ENCODE assay signal across 18 cellular contexts in genomic region chr15:69421498-69421897, GRCh38. TPM values are rescaled to one million over a fixed set of nuclear protein-coding genes. Genes with fewer than 3 reads are reported as not detected.
DNase-seq lines count a peak whose midpoint lies in the region; ATAC-seq, FAIRE-seq and TF ChIP-seq lines count a peak whose summit lies in the region.
"Had no signal": no experiment of that assay in that cellular context is flagged by ENCODE, and none has a peak within 500 bp of the region (broad histone marks: within the 10 kb centered on the region; RNA-seq: fewer than 3 reads in every experiment).

No MANE protein-coding gene starts in this region.

- H3K4me3 ChIP-seq in mammary epithelial cell (replicated peaks in 1 of 3; ENCODE audit: insufficient read depth in 1 of 3, low read depth in 2 of 3, low read length in 3 of 3) (no peak overlapping the region), keratinocyte (ENCODE audit: control insufficient read depth in 2 of 3, extremely low read depth in 1 of 3, insufficient read depth in 2 of 3, low read depth in 1 of 3, low read length in 3 of 3) (no peak overlapping the region)
- H3K4me3 ChIP-seq: GM23338 had no signal

- H4K20me1 ChIP-seq in mammary epithelial cell (ENCODE audit: insufficient read depth, low read length): no peaks in the 10 kb centered on the region
- no peaks in the 10 kb centered on the region for H4K20me1 ChIP-seq in keratinocyte (ENCODE audit: control insufficient read depth, extremely low read depth, insufficient read depth, low read length)

- in situ Hi-C loops in mammary epithelial cell (cut with MboI; ENCODE audit: low sequenced_read_pairs in 2 of 2): no loop called here

- H2AFZ ChIP-seq in mammary epithelial cell (ENCODE audit: low read depth, low read length) (no peak overlapping the region), keratinocyte (ENCODE audit: control insufficient read depth, low read length) (no peak overlapping the region)
- H2AFZ ChIP-seq: GM23338 had no signal

- H3K4me1 ChIP-seq in mammary epithelial cell (ENCODE audit: insufficient read depth, low read length): peaks cover 26% of the 10 kb centered on the region
- H3K4me1 ChIP-seq in keratinocyte (ENCODE audit: control insufficient read depth, extremely low read depth, insufficient read depth, low read length): peaks cover 21% of the 10 kb centered on the region
- H3K4me1 ChIP-seq: Caco-2 had no signal

- H3K9ac ChIP-seq in mammary epithelial cell (ENCODE audit: insufficient read depth, low read length): no peak overlapping the region
- H3K9ac ChIP-seq in keratinocyte (ENCODE audit: control insufficient read depth, extremely low read depth, insufficient read depth, low read length): no peak overlapping the region

- FAIRE-seq in keratinocyte (lab: Jason Lieb, UNC): no peak
- FAIRE-seq: HepG2 had no signal

- peak; percentile 22 for DNase-seq in AG20443 (ENCODE audit: low spot score)
- peak; percentile 51 for DNase-seq in M059J (ENCODE audit: low read depth)
- DNase-seq in mammary epithelial cell: no peak
- no peak for DNase-seq in keratinocyte (ENCODE audit: low read depth, low spot score)
- DNase-seq in NCI-H187 treated with DMSO at 0.1 percent for 48 hours (lab: John Stamatoyannopoulos, UW): no peak
- DNase-seq: Caco-2, MM.1S, NCI-H1105 treated with DMSO at 0.1 percent for 48 hours, NCI-H1930, NCI-H69, RPMI8226, SIG-M5, SW 1271 had no signal

- BruUV-seq in mammary epithelial cell (replicated peaks; lab: Mats Ljungman, UMichigan): no TSS peak

- TF ChIP-seq CTCF in mammary epithelial cell (conservative IDR thresholded peaks at IDR 0.05 in 1 of 2, IDR thresholded peaks at IDR 0.05 in 1 of 2; ENCODE audit: extremely low read depth in 1 of 2, insufficient read depth in 1 of 2, low read depth in 1 of 2, low read length in 2 of 2): no peak
- no peak for TF ChIP-seq CTCF in keratinocyte (optimal IDR thresholded peaks at IDR 0.05 in 1 of 3, IDR thresholded peaks at IDR 0.05 in 1 of 3, conservative IDR thresholded peaks at IDR 0.05 in 1 of 3; ENCODE audit: extremely low read depth in 1 of 3, insufficient read depth in 2 of 3, low read length in 3 of 3)

- H3K36me3 ChIP-seq in mammary epithelial cell (ENCODE audit: insufficient read depth, low read length): peaks cover 40% of the 10 kb centered on the region
- H3K36me3 ChIP-seq in keratinocyte (ENCODE audit: control insufficient read depth in 2 of 2, extremely low read depth in 1 of 2, insufficient read depth in 2 of 2, low read length in 2 of 2): peaks cover 0 to 34% of the 10 kb centered on the region in 2 experiments

- H3K4me2 ChIP-seq in mammary epithelial cell (ENCODE audit: insufficient read depth, low read depth, low read length): peak overlapping the region; percentile 67
- H3K4me2 ChIP-seq in keratinocyte (ENCODE audit: control insufficient read depth, extremely low read depth, insufficient read depth, low read depth, low read length): peak overlapping the region; percentile 8
- H3K4me2 ChIP-seq: GM23338 had no signal

- H3K9me3 ChIP-seq in mammary epithelial cell (replicated peaks; ENCODE audit: insufficient read depth, low read length) (no peaks in the 10 kb centered on the region), keratinocyte (ENCODE audit: control insufficient read depth, low read depth, low read length) (no peaks in the 10 kb centered on the region)
- H3K9me3 ChIP-seq: Caco-2 had no signal

- no peaks in the 10 kb centered on the region for H3K27me3 ChIP-seq in mammary epithelial cell (ENCODE audit: insufficient read depth, low read length)
- no peaks in the 10 kb centered on the region for H3K27me3 ChIP-seq in keratinocyte (ENCODE audit: control insufficient read depth, extremely low read depth, insufficient read depth, low read length)

- H3K9me1 ChIP-seq in keratinocyte (ENCODE audit: control insufficient read depth, extremely low read depth, insufficient read depth, low read length): peaks cover under 1% of the 10 kb centered on the region

- intact Hi-C loops in mammary epithelial cell (cut with micrococcal nuclease): no loop called here

- dilution Hi-C loops in mammary epithelial cell (cut with HindIII; ENCODE audit: low sequenced_read_pairs) (no loop called here), keratinocyte (cut with MboI; ENCODE audit: extremely low pct_ligation_motif_present, low sequenced_read_pairs) (no loop called here)

- H3K27ac ChIP-seq in mammary epithelial cell (ENCODE audit: insufficient read depth, low read depth, low read length) (no peak overlapping the region), keratinocyte (ENCODE audit: control insufficient read depth, insufficient read depth, low read length) (no peak overlapping the region)

- no peak for ATAC-seq in GM18867 (IDR thresholded peaks at IDR 0.05; ENCODE audit: unreplicated experiment)
- no peak for ATAC-seq in GM21528 (IDR thresholded peaks at IDR 0.05; ENCODE audit: low FRiP score, unreplicated experiment)
- ATAC-seq in HG02759 (IDR thresholded peaks at IDR 0.05; ENCODE audit: unreplicated experiment): no peak
- ATAC-seq: GM23338, HepG2 had no signal

- CTCF ChIA-PET in mammary epithelial cell (lab: Charles Lee; ENCODE audit: low non-redundant PET): no interaction called here

- peaks cover 88% of the 10 kb centered on the region for H3K79me2 ChIP-seq in mammary epithelial cell (ENCODE audit: insufficient read depth, low read length)
- H3K79me2 ChIP-seq in keratinocyte (ENCODE audit: control insufficient read depth, insufficient read depth, low read length): peaks cover 33% of the 10 kb centered on the region

RNA-seq across cellular contexts. Expression of gene KIF23, which starts 7.3 kb away (rescaled TPM):
- total RNA-seq in M059J (2014; rRNA removed; shearing (Covaris generic)): 73.1 and 102 TPM in 2 replicates
- 10 to 100 TPM; 14.7 to 55.8 TPM for total RNA-seq in mammary epithelial cell
- polyA plus RNA-seq in mammary epithelial cell (33.1 TPM), keratinocyte (8.3 to 28.8 TPM (median 28.2 TPM) in 3 replicates)
- polyA minus RNA-seq in mammary epithelial cell (26.7 TPM), keratinocyte (3.5 to 29.8 TPM (median 12.2 TPM) in 3 replicates)
- 4.1 TPM for polyA plus RNA-seq in keratinocyte (2011; ENCODE audit: low read depth)
- 8.5 and 9.4 TPM in 2 replicates for polyA plus RNA-seq in keratinocyte (2011; cell fraction: cytosol; rRNA removed)
- polyA plus RNA-seq in keratinocyte (2011; cell fraction: nucleus; rRNA removed): 19.7 and 27.7 TPM in 2 replicates
- 1.4 and 20.5 TPM in 2 replicates for polyA plus RNA-seq in keratinocyte (2012; ENCODE audit: low replicate concordance)
- polyA minus RNA-seq in keratinocyte (2011; cell fraction: cytosol; rRNA and poly(A)+ RNA removed): 4.8 TPM
- polyA minus RNA-seq in keratinocyte (2011; cell fraction: nucleus; rRNA and poly(A)+ RNA removed): 5.2 and 13.7 TPM in 2 replicates

RNA-seq across cellular contexts. Expression of gene RPLP1, which starts 31.1 kb away (rescaled TPM):
- 39.1 and 86.1 TPM in 2 replicates for total RNA-seq in M059J (2014; rRNA removed; shearing (Covaris generic))
- 1,000 to 10,000 TPM in 1 of 2 donors, 100 to 1,000 TPM in 1; 152 to 1,750 TPM for total RNA-seq in mammary epithelial cell
- polyA plus RNA-seq in mammary epithelial cell: 1,472 TPM
- polyA minus RNA-seq in mammary epithelial cell: 850 TPM
- polyA plus RNA-seq in keratinocyte: 755 to 1,540 TPM (median 871 TPM) in 3 replicates
- 595 TPM for polyA plus RNA-seq in keratinocyte (2011; ENCODE audit: low read depth)
- 677 and 1,303 TPM in 2 replicates for polyA plus RNA-seq in keratinocyte (2011; cell fraction: cytosol; rRNA removed)
- 236 and 257 TPM in 2 replicates for polyA plus RNA-seq in keratinocyte (2011; cell fraction: nucleus; rRNA removed)
- polyA plus RNA-seq in keratinocyte (2012; ENCODE audit: low replicate concordance): 2,151 and 2,215 TPM in 2 replicates
- 397 to 557 TPM (median 450 TPM) in 3 replicates for polyA minus RNA-seq in keratinocyte
- polyA minus RNA-seq in keratinocyte (2011; cell fraction: cytosol; rRNA and poly(A)+ RNA removed): 4,077 TPM
- polyA minus RNA-seq in keratinocyte (2011; cell fraction: nucleus; rRNA and poly(A)+ RNA removed): 159 and 165 TPM in 2 replicates

Comparison
In these comparisons a context has a peak if more than half of its experiments do, and no peak if none do; other contexts are left out.
1. DNase-seq: peak in AG20443 (single experiment) and M059J (single experiment); none in mammary epithelial cell (single experiment), keratinocyte (single experiment) and NCI-H187 treated with DMSO at 0.1 percent for 48 hours (single experiment).